Comparison of ENCODE assay signal across 25 cellular contexts in genomic region chr5:107615173-107615856, GRCh38. TPM values are rescaled to one million over a fixed set of nuclear protein-coding genes. Genes with fewer than 3 reads are reported as not detected.
DNase-seq lines count a peak whose midpoint lies in the region; ATAC-seq, FAIRE-seq and TF ChIP-seq lines count a peak whose summit lies in the region.
"Had no signal": no experiment of that assay in that cellular context is flagged by ENCODE, and none has a peak within 500 bp of the region (broad histone marks: within the 10 kb centered on the region; RNA-seq: fewer than 3 reads in every experiment).

No MANE protein-coding gene starts in this region.

- H3K56ac ChIP-seq in mesendoderm (ENCODE audit: low read length): no peak overlapping the region

- peak in 1 of 2 experiments; percentile 39; a peak in 2 of 6 replicates for ATAC-seq in A549
- ATAC-seq: K562; naive thymus-derived CD8-positive, alpha-beta T cell; Panc1 had no signal

- 62% methylated on average over 8 of the region's 8 CpGs for WGBS in A549 (ENCODE audit: missing lambda C conversion rate)
- WGBS in mesendoderm (ENCODE audit: extremely low coverage, insufficient coverage, low lambda C conversion rate): no CpG with 5 or more reads among the region's 8 CpGs

- no peak overlapping the region for H2BK5ac ChIP-seq in mesendoderm (ENCODE audit: low read length)

- H3K23ac ChIP-seq in mesendoderm (ENCODE audit: low read length): no peak overlapping the region

- no peak overlapping the region for H3K18ac ChIP-seq in mesendoderm (ENCODE audit: low read length)

- POLR2A ChIA-PET in A549 (lab: Yijun Ruan, JAX): interaction anchor here (0.6 kb wide), 1 partner anchor 57 kb away, joined by 9 read pairs; no protein-coding TSS in a partner anchor

- H3K4me1 ChIP-seq in A549 (peaks cover 82% of the 10 kb centered on the region), mesendoderm (ENCODE audit: control insufficient read depth, low read depth, low read length) (peaks cover 4% of the 10 kb centered on the region), MM.1S (ENCODE audit: low read length) (no peaks in the 10 kb centered on the region)
- H3K4me1 ChIP-seq: uterus had no signal

- no peaks in the 10 kb centered on the region for H4K20me1 ChIP-seq in MM.1S (ENCODE audit: insufficient read depth, low read length)

- H3K9me2 ChIP-seq in MM.1S (replicated peaks; ENCODE audit: insufficient read depth, low read length): no peaks in the 10 kb centered on the region

- H3K36me3 ChIP-seq in mesendoderm (ENCODE audit: control insufficient read depth, insufficient read depth, low read length): no peaks in the 10 kb centered on the region
- no peaks in the 10 kb centered on the region for H3K36me3 ChIP-seq in MM.1S (replicated peaks; ENCODE audit: insufficient read depth, low read length)
- H3K36me3 ChIP-seq: SJSA1, uterus had no signal

- H3F3A ChIP-seq in MM.1S (ENCODE audit: insufficient read depth, low read length): no peaks in the 10 kb centered on the region

- H3K9ac ChIP-seq in mesendoderm (ENCODE audit: low read length) (no peak overlapping the region), MM.1S (ENCODE audit: low read length) (no peak overlapping the region)

- H3K4ac ChIP-seq in mesendoderm (ENCODE audit: low read depth, low read length): peak overlapping the region; percentile 31

- no peak overlapping the region for H2BK15ac ChIP-seq in mesendoderm (replicated peaks; ENCODE audit: low read depth)

- H2AK5ac ChIP-seq in mesendoderm (ENCODE audit: low read length): no peak overlapping the region

- H3K27me3 ChIP-seq in mesendoderm (ENCODE audit: insufficient read depth, low read length, poor library complexity) (no peaks in the 10 kb centered on the region), MM.1S (replicated peaks; ENCODE audit: insufficient read depth, low read length) (no peaks in the 10 kb centered on the region)
- H3K27me3 ChIP-seq: SJSA1, uterus had no signal

- 0 out of 6 replicates have a peak overlapping the region, but pooled peaks of 1 of the 2 experiments have one; percentile 3 for H3K27ac ChIP-seq in A549
- H3K27ac ChIP-seq in mesendoderm (ENCODE audit: low read depth, low read length): no peak overlapping the region
- H3K27ac ChIP-seq in MM.1S (ENCODE audit: low read length): no peak overlapping the region
- H3K27ac ChIP-seq: SJSA1, uterus had no signal

- H3K4me2 ChIP-seq in A549: peak overlapping the region; percentile 53
- H3K4me2 ChIP-seq in mesendoderm (ENCODE audit: low read length): no peak overlapping the region
- no peak overlapping the region for H3K4me2 ChIP-seq in MM.1S (ENCODE audit: low read depth, low read length)

- TF ChIP-seq CTCF in A549 (IDR thresholded peaks at IDR 0.05) (no peak), MM.1S (IDR thresholded peaks at IDR 0.05; ENCODE audit: low read length) (no peak)

- CTCF ChIA-PET in A549 (lab: Yijun Ruan, JAX): interaction anchor here (0.9 to 2.7 kb wide), 4 partner anchors 8 to 43 kb away, joined by 3 to 10 read pairs (median 4); no protein-coding TSS in a partner anchor

- no peak overlapping the region for H4K8ac ChIP-seq in mesendoderm (ENCODE audit: low read depth, low read length)

- no peak overlapping the region for H2AFZ ChIP-seq in MM.1S (ENCODE audit: low read length)

- no peaks in the 10 kb centered on the region for H3K9me3 ChIP-seq in A549
- no peaks in the 10 kb centered on the region for H3K9me3 ChIP-seq in MM.1S (replicated peaks; ENCODE audit: insufficient read depth, low read length)
- H3K9me3 ChIP-seq: SJSA1, uterus had no signal

- FAIRE-seq in A549 (lab: Jason Lieb, UNC): peak; percentile 32
- FAIRE-seq: colon, endometrium, K562 had no signal

- no peaks in the 10 kb centered on the region for H3K79me1 ChIP-seq in mesendoderm (ENCODE audit: low read length)

- H4K5ac ChIP-seq in mesendoderm (ENCODE audit: low read length): no peak overlapping the region

- no peak overlapping the region for H2BK120ac ChIP-seq in mesendoderm (ENCODE audit: low read depth, low read length)

- TF ChIP-seq POLR2A in A549 (IDR thresholded peaks at IDR 0.05; ENCODE audit: low read length): no peak

- TF ChIP-seq EP300 in A549 (IDR thresholded peaks at IDR 0.05): no peak

- TF ChIP-seq RAD21 in A549 (conservative IDR thresholded peaks at IDR 0.05 in 1 of 2, IDR thresholded peaks at IDR 0.05 in 1 of 2): no peak

- H3K4me3 ChIP-seq in A549 (no peak overlapping the region), mesendoderm (ENCODE audit: low read length) (no peak overlapping the region), MM.1S (ENCODE audit: low read length) (no peak overlapping the region)
- H3K4me3 ChIP-seq: K562, SJSA1, skin epidermis, uterus had no signal

- peak in 1 of 2 experiments; percentile 27 for DNase-seq in A549 (ENCODE audit: low read depth in 1 of 2, low spot score in 1 of 2)
- DNase-seq in LHCN-M2 (ENCODE audit: low read depth): peak; percentile 44
- peak; percentile 16 for DNase-seq in astrocyte of the hippocampus (ENCODE audit: low read depth, low spot score)
- no peak for DNase-seq in mesendoderm
- no peak for DNase-seq in stimulated activated CD4-positive, alpha-beta T cell treated with anti-CD3 and anti-CD28 coated beads, Interleukin-2, amount 100 ng/mL, for 48 hours
- no peak for DNase-seq in nucleus accumbens (lab: John Stamatoyannopoulos, UW)
- DNase-seq in NCI-H345 treated with DMSO at 0.1 percent for 48 hours (lab: John Stamatoyannopoulos, UW; ENCODE audit: unreplicated experiment): no peak
- no peak for DNase-seq in MM.1S
- DNase-seq: activated CD4-positive, alpha-beta memory T cell treated with anti-CD3 and anti-CD28 coated beads, Interleukin-2, amount 10 ng/mL, durations not matched to agents 7 days and 5 days; activated CD4-positive, CD25-positive, alpha-beta regulatory T cell; activated naive CD4-positive, alpha-beta T cell treated with anti-CD3 and anti-CD28 coated beads, Interleukin-2, amount 50 U/mL, for 16 hours; CD4-positive, alpha-beta T cell; hippocampal formation; naive thymus-derived CD8-positive, alpha-beta T cell; NCI-H1092 treated with DMSO at 0.1 percent for 48 hours; NCI-H2081 treated with DMSO at 0.1 percent for 48 hours; NCI-H82; stimulated activated CD4-positive, alpha-beta T cell treated with anti-CD3 and anti-CD28 coated beads, Interleukin-4, amount 100 ng/mL, for 4 hours; uterus had no signal

- H3K79me2 ChIP-seq in mesendoderm (ENCODE audit: control insufficient read depth, insufficient read depth, low read length) (peaks cover 2% of the 10 kb centered on the region), MM.1S (ENCODE audit: low read length) (no peaks in the 10 kb centered on the region)

TF ChIP-seq in A549, 52 proteins besides CTCF, POLR2A, EP300 and RAD21:
- TF ChIP-seq FOSL2 (IDR thresholded peaks at IDR 0.05) (no peak), FOSL2 (CRISPR knock-in tag; IDR thresholded peaks at IDR 0.05) (0 out of 2 replicates have a peak, but pooled peaks have one; percentile 10), JUNB (IDR thresholded peaks at IDR 0.05) (no peak)
TF ChIP-seq in A549: peak in this region for 1.

RNA-seq across cellular contexts. Expression of gene EFNA5, which starts 55.4 kb away (rescaled TPM):
- polyA plus RNA-seq in A549 (2011; rRNA removed) (20.7 and 27.0 TPM in 2 replicates), A549 (2017; fragmentation: RNase III; extraction: RNeasy Plus Mini Kit Qiagen cat#74134 plus additional on column Dnase treatment) (8.1 to 10.6 TPM (median 8.5 TPM) in 3 replicates)
- 3.5 and 4.6 TPM in 2 replicates for polyA plus RNA-seq in A549 (2012; cell fraction: cytosol; rRNA removed)
- polyA plus RNA-seq in A549 (2012; cell fraction: nucleus; rRNA removed): 9.0 and 14.4 TPM in 2 replicates
- 34.5 and 44.5 TPM in 2 replicates for polyA minus RNA-seq in A549 (2011; rRNA and poly(A)+ RNA removed)
- total RNA-seq in LHCN-M2 (2014; rRNA removed): 7.2 and 13.1 TPM in 2 replicates
- polyA plus RNA-seq in LHCN-M2 (2012): 8.2 TPM
- polyA plus RNA-seq in mesendoderm (2013, experiment 1 of 2): 29.1 TPM
- polyA plus RNA-seq in mesendoderm (2013, experiment 2 of 2): 27.0 TPM
- total RNA-seq: activated CD4-positive, alpha-beta memory T cell treated with anti-CD3 and anti-CD28 coated beads, Interleukin-2, amount 10 ng/mL, durations not matched to agents 7 days and 5 days; CD4-positive, alpha-beta T cell; K562; naive thymus-derived CD8-positive, alpha-beta T cell had no signal

Comparison
In these comparisons a context has a peak if more than half of its experiments do, and no peak if none do; other contexts are left out.
1. DNase-seq: peak in LHCN-M2 (single experiment) and astrocyte of the hippocampus (single experiment); none in mesendoderm (single experiment), stimulated activated CD4-positive, alpha-beta T cell treated with anti-CD3 and anti-CD28 coated beads, Interleukin-2, amount 100 ng/mL, for 48 hours (0 of 2), nucleus accumbens (0 of 56), NCI-H345 treated with DMSO at 0.1 percent for 48 hours (single experiment) and MM.1S (single experiment).